Comparison of ENCODE assay signal across 8 cellular contexts in genomic region chr10:88385601-88386203, GRCh38.
DNase-seq lines count a peak whose midpoint lies in the region; ATAC-seq and TF ChIP-seq lines count a peak whose summit lies in the region.

No MANE protein-coding gene starts in this region.

- POLR2A ChIA-PET in activated CD4-positive, alpha-beta memory T cell treated with anti-CD3 and anti-CD28 coated beads, Interleukin-2, amount 10 ng/mL, durations not matched to agents 7 days and 5 days (lab: Charles Lee) = interaction anchor here (0.6 to 8.4 kb wide), 9 partner anchors 15 to 1288 kb away, joined by 3 to 136 read pairs (median 6); partner anchors contain the start of genes ATAD1, KLLN, PTEN and STAMBPL1
- POLR2A ChIA-PET in PC-3 (lab: Charles Lee; ENCODE audit: unreplicated experiment) = no interaction called here

- TF ChIP-seq CTCF in GM13977 (IDR thresholded peaks at IDR 0.05; ENCODE audit: extremely low read depth, insufficient read depth, missing control alignments) = no peak
- TF ChIP-seq CTCF in PC-3 (conservative IDR thresholded peaks at IDR 0.05; ENCODE audit: low read depth, low read length) = no peak

- peaks cover 22% of the 10 kb centered on the region for H3K36me3 Mint-ChIP-seq in activated CD4-positive, alpha-beta memory T cell treated with anti-CD3 and anti-CD28 coated beads, Interleukin-2, amount 10 ng/mL, durations not matched to agents 7 days and 5 days (ENCODE audit: low read depth)

- H4K20me1 ChIP-seq in Karpas-422 (ENCODE audit: insufficient read depth, low read depth, low read length) (no peaks in the 10 kb centered on the region), PC-3 (ENCODE audit: low read length) (no peaks in the 10 kb centered on the region)

- H3K9me3 ChIP-seq in Karpas-422 (ENCODE audit: low read length) (peaks cover 6% of the 10 kb centered on the region; the same call in 1 of the 2 replicates), PC-3 (ENCODE audit: low read length) (no peaks in the 10 kb centered on the region)

- no peaks in the 10 kb centered on the region for H3F3A ChIP-seq in PC-3 (ENCODE audit: low read length, unreplicated experiment)

- no peaks in the 10 kb centered on the region for H3K27me3 ChIP-seq in Karpas-422 (ENCODE audit: low read length)
- H3K27me3 ChIP-seq in PC-3 (ENCODE audit: low read length) = no peaks in the 10 kb centered on the region

- peaks cover 7% of the 10 kb centered on the region for H3K9me3 Mint-ChIP-seq in activated CD4-positive, alpha-beta memory T cell treated with anti-CD3 and anti-CD28 coated beads, Interleukin-2, amount 10 ng/mL, durations not matched to agents 7 days and 5 days

- ATAC-seq in GM21786 (IDR thresholded peaks at IDR 0.05; ENCODE audit: unreplicated experiment) = peak; percentile 66
- ATAC-seq in PC-3 = no peak

- in situ Hi-C loops in GM13977 (cut with MboI; ENCODE audit: low pct_unique_long_range_greater_than_20kb, low sequenced_read_pairs, unreplicated experiment) = loop anchor here (5.0 to 10.0 kb wide), 3 partner anchors 113 to 523 kb away; partner anchors contain the start of genes KLLN and PTEN

- H3K4me3 Mint-ChIP-seq in activated CD4-positive, alpha-beta memory T cell treated with anti-CD3 and anti-CD28 coated beads, Interleukin-2, amount 10 ng/mL, durations not matched to agents 7 days and 5 days = peak overlapping the region; percentile 72

- H3K79me2 ChIP-seq in Karpas-422 (ENCODE audit: low read length) (no peaks in the 10 kb centered on the region), PC-3 (ENCODE audit: low read length) (no peaks in the 10 kb centered on the region)

- peaks cover 20% of the 10 kb centered on the region for H3K4me1 Mint-ChIP-seq in activated CD4-positive, alpha-beta memory T cell treated with anti-CD3 and anti-CD28 coated beads, Interleukin-2, amount 10 ng/mL, durations not matched to agents 7 days and 5 days

- no TSS peak for BruUV-seq in PC-3 (replicated peaks; lab: Mats Ljungman, UMichigan)

- H2AFZ ChIP-seq in Karpas-422 (ENCODE audit: low read length) = no peak overlapping the region
- no peak overlapping the region for H2AFZ ChIP-seq in PC-3 (ENCODE audit: low read length)

- peaks cover 62% of the 10 kb centered on the region for H3K4me1 ChIP-seq in Karpas-422 (ENCODE audit: low read length)
- no peaks in the 10 kb centered on the region for H3K4me1 ChIP-seq in PC-3 (ENCODE audit: insufficient read depth, low read length)

- H3K4me3 ChIP-seq in Karpas-422 (ENCODE audit: low read length) (peak overlapping the region; percentile 61), PC-3 (ENCODE audit: low read length) (no peak overlapping the region)

- H3K27ac ChIP-seq in Karpas-422 (ENCODE audit: low read length) (peak overlapping the region; percentile 100), PC-3 (ENCODE audit: low read length) (no peak overlapping the region)

- DNase-seq in GM13977 (ENCODE audit: low spot score) (peak; percentile 52), Karpas-422 (peak; percentile 86), glomerular visceral epithelial cell (ENCODE audit: extremely low spot score) (peak; percentile 69), PC-3 (no peak), NCI-H345 (lab: John Stamatoyannopoulos, UW) (no peak)
- peak; percentile 83 for DNase-seq in activated CD4-positive, alpha-beta memory T cell treated with anti-CD3 and anti-CD28 coated beads, Interleukin-2, amount 10 ng/mL, durations not matched to agents 7 days and 5 days
- peak in 2 of 3 donors; percentile 8 to 23 for DNase-seq in stimulated activated CD4-positive, alpha-beta T cell treated with anti-CD3 and anti-CD28 coated beads, Interleukin-12 subunit alpha, Interleukin-12 subunit beta, amount 100 ng/mL, for 48 hours (ENCODE audit: low read depth in 2 of 3, low spot score in 1 of 3)

- intact Hi-C loops in PC-3 (cut with micrococcal nuclease) = no loop called here

- H3K27me3 Mint-ChIP-seq in activated CD4-positive, alpha-beta memory T cell treated with anti-CD3 and anti-CD28 coated beads, Interleukin-2, amount 10 ng/mL, durations not matched to agents 7 days and 5 days = no peaks in the 10 kb centered on the region

- H3K36me3 ChIP-seq in Karpas-422 (ENCODE audit: insufficient read depth, low read length) (no peaks in the 10 kb centered on the region), PC-3 (ENCODE audit: low read depth, low read length) (no peaks in the 10 kb centered on the region)

- H3K27ac Mint-ChIP-seq in activated CD4-positive, alpha-beta memory T cell treated with anti-CD3 and anti-CD28 coated beads, Interleukin-2, amount 10 ng/mL, durations not matched to agents 7 days and 5 days = no peak overlapping the region

- H3K4me2 ChIP-seq in Karpas-422 (ENCODE audit: low read depth, low read length, poor library complexity, severe bottlenecking) (peak overlapping the region; percentile 89), PC-3 (ENCODE audit: low read length) (no peak overlapping the region)

- H3K9me2 ChIP-seq in Karpas-422 (replicated peaks; ENCODE audit: insufficient read depth, low read length) (no peaks in the 10 kb centered on the region), PC-3 (replicated peaks; ENCODE audit: low read length) (no peaks in the 10 kb centered on the region)

- H3K9ac ChIP-seq in Karpas-422 (ENCODE audit: low read length) = peak overlapping the region; percentile 76
- H3K9ac ChIP-seq in PC-3 (ENCODE audit: low read length) = no peak overlapping the region

- CTCF ChIA-PET in activated CD4-positive, alpha-beta memory T cell treated with anti-CD3 and anti-CD28 coated beads, Interleukin-2, amount 10 ng/mL, durations not matched to agents 7 days and 5 days (lab: Charles Lee) = interaction anchor here (0.7 to 6.7 kb wide), 6 partner anchors 114 to 524 kb away, joined by 3 to 52 read pairs (median 6); partner anchors contain the start of genes KLLN and PTEN
- CTCF ChIA-PET in PC-3 (lab: Charles Lee) = no interaction called here

Comparison
In these comparisons a context has a peak if more than half of its experiments do, and no peak if none do; other contexts are left out.
1. DNase-seq: peak in GM13977 (single experiment), Karpas-422 (single experiment), activated CD4-positive, alpha-beta memory T cell treated with anti-CD3 and anti-CD28 coated beads, Interleukin-2, amount 10 ng/mL, durations not matched to agents 7 days and 5 days (single experiment), glomerular visceral epithelial cell (single experiment) and stimulated activated CD4-positive, alpha-beta T cell treated with anti-CD3 and anti-CD28 coated beads, Interleukin-12 subunit alpha, Interleukin-12 subunit beta, amount 100 ng/mL, for 48 hours (2 of 3); none in PC-3 (single experiment) and NCI-H345 (single experiment).